Comparison of ENCODE assay signal across 21 cellular contexts in the genomic region with DNA sequence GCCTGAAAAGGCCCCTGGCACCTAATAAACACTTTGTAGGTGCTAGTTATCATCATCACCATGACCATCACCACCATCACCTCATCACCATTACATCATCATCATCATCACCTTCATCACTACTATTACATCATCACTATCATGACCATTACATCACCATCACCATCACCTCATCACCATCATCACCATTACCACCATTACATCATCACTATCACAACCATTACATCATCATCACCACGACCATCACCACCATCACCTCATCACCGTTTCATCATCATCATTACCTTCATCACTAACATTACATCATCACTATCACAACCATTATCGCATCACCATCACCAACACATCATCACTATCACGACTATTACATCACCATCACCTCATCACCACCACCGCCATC.
A peak's percentile ranks its signal among the peaks of the same experiment; 100 is the strongest.
DNase-seq lines count a peak whose midpoint lies in the region; ATAC-seq, FAIRE-seq and TF ChIP-seq lines count a peak whose summit lies in the region.
"Had no signal": no experiment of that assay in that cellular context is flagged by ENCODE, and none has a peak within 500 bp of the region (broad histone marks: within the 10 kb centered on the region; RNA-seq: fewer than 3 reads in every experiment).

No MANE protein-coding gene starts in this region.

- POLR2A ChIA-PET in HepG2 (lab: Yijun Ruan, JAX) (no interaction called here), HEK293T (lab: Yijun Ruan, JAX) (no interaction called here), K562 (lab: Yijun Ruan, JAX) (no interaction called here)

- BruUV-seq in HepG2 (replicated peaks; lab: Mats Ljungman, UMichigan) (no TSS peak), K562 (replicated peaks; lab: Mats Ljungman, UMichigan) (no TSS peak)

- TF ChIP-seq RAD21 in HepG2 (CRISPR knock-in tag; IDR thresholded peaks at IDR 0.05) = no peak
- no peak for TF ChIP-seq RAD21 in K562 (CRISPR knock-in tag; conservative IDR thresholded peaks at IDR 0.05 in 1 of 2, IDR thresholded peaks at IDR 0.05 in 1 of 2)

- H3K27me3 Mint-ChIP-seq in nephron progenitor cell (ENCODE audit: low read depth, poor library complexity) (peaks cover 17% of the 10 kb centered on the region), neural progenitor cell (ENCODE audit: insufficient read depth, low read depth) (peaks cover 3% of the 10 kb centered on the region)
- H3K27me3 Mint-ChIP-seq: B cell had no signal

- H3K27ac Mint-ChIP-seq in nephron progenitor cell (no peak overlapping the region), neural progenitor cell (no peak overlapping the region)
- H3K27ac Mint-ChIP-seq: B cell; CD4-positive, alpha-beta memory T cell; GM23338 had no signal

- no peak overlapping the region for H2AFZ ChIP-seq in HepG2 (ENCODE audit: low read length)
- no peak overlapping the region for H2AFZ ChIP-seq in K562 (ENCODE audit: low read depth, low read length)
- H2AFZ ChIP-seq in neural progenitor cell (replicated peaks) = no peak overlapping the region
- H2AFZ ChIP-seq: GM23338 had no signal

- no peaks in the 10 kb centered on the region for H3K36me3 Mint-ChIP-seq in nephron progenitor cell (ENCODE audit: low read depth)
- peaks cover under 1% of the 10 kb centered on the region for H3K36me3 Mint-ChIP-seq in neural progenitor cell

- CTCF ChIA-PET in HepG2 (lab: Yijun Ruan, JAX; ENCODE audit: low intra/inter-chr PET ratio, low total read pairs) (no interaction called here), HEK293T (lab: Yijun Ruan, JAX) (no interaction called here), K562 (lab: Yijun Ruan, JAX; ENCODE audit: low intra/inter-chr PET ratio) (no interaction called here)

- no peaks in the 10 kb centered on the region for H3F3A ChIP-seq in neural progenitor cell (ENCODE audit: low read depth)

- H3K4me3 Mint-ChIP-seq in nephron progenitor cell (no peak overlapping the region), neural progenitor cell (no peak overlapping the region)
- H3K4me3 Mint-ChIP-seq: B cell; CD4-positive, alpha-beta memory T cell; GM23338 had no signal

- H3K9ac ChIP-seq in HepG2 (ENCODE audit: insufficient read depth, low read depth, low read length) (no peak overlapping the region), K562 (ENCODE audit: insufficient read depth in 1 of 2, low read depth in 2 of 2, low read length in 2 of 2) (no peak overlapping the region), neural progenitor cell (no peak overlapping the region)

- H4K20me1 ChIP-seq in HepG2 (ENCODE audit: insufficient read depth, low read length) (no peaks in the 10 kb centered on the region), K562 (replicated peaks; ENCODE audit: control insufficient read depth, insufficient read depth, low read length) (no peaks in the 10 kb centered on the region), neural progenitor cell (ENCODE audit: low read depth) (no peaks in the 10 kb centered on the region)

- peaks cover 12% of the 10 kb centered on the region for H3K9me3 Mint-ChIP-seq in nephron progenitor cell
- peaks cover 4% of the 10 kb centered on the region for H3K9me3 Mint-ChIP-seq in neural progenitor cell

- in situ Hi-C loops in HepG2 (cut with HindIII; ENCODE audit: extremely low pct_ligation_motif_present, low pct_unique_long_range_greater_than_20kb) (no loop called here), K562 (cut with MboI) (no loop called here)

- H3K4me3 ChIP-seq in HepG2 (replicated peaks in 1 of 3; ENCODE audit: insufficient read depth in 1 of 3, low read depth in 2 of 3, low read length in 3 of 3) (no peak overlapping the region), right lobe of liver (no peak overlapping the region), K562 (no peak overlapping the region), neural progenitor cell (no peak overlapping the region)
- H3K4me3 ChIP-seq: GM23338, HAP-1 had no signal

- peaks cover 4% of the 10 kb centered on the region for H3K4me1 Mint-ChIP-seq in nephron progenitor cell
- peaks cover 4% of the 10 kb centered on the region for H3K4me1 Mint-ChIP-seq in neural progenitor cell
- H3K4me1 Mint-ChIP-seq: B cell; CD4-positive, alpha-beta memory T cell; GM23338 had no signal

- DNase-seq in HepG2 (ENCODE audit: low spot score) (no peak), right lobe of liver (no peak), HEK293T (ENCODE audit: extremely low spot score) (no peak), K562 (ENCODE audit: extremely low read depth in 1 of 4, low spot score in 3 of 4) (no peak), NCI-H1092 (lab: John Stamatoyannopoulos, UW) (no peak), nephron progenitor cell (no peak), ureter (ENCODE audit: low spot score) (no peak), neural progenitor cell (ENCODE audit: low spot score) (no peak)
- DNase-seq: C1 segment of cervical spinal cord; Calu3; CD4-positive, alpha-beta memory T cell; COR-L47; DMS53; DMS79 treated with DMSO at 0.1 percent for 48 hours; GF-D8 had no signal

- TF ChIP-seq POLR2A in HepG2 (IDR thresholded peaks at IDR 0.05; ENCODE audit: insufficient read depth in 1 of 2, low read depth in 2 of 2, low read length in 2 of 2) (no peak), right lobe of liver (IDR thresholded peaks at IDR 0.05) (no peak), K562 (conservative IDR thresholded peaks at IDR 0.05) (no peak)

- H3K36me3 ChIP-seq in HepG2 (replicated peaks in 1 of 2; ENCODE audit: control insufficient read depth in 1 of 2, insufficient read depth in 2 of 2, low read length in 2 of 2) (no peaks in the 10 kb centered on the region), right lobe of liver (no peaks in the 10 kb centered on the region), K562 (ENCODE audit: control insufficient read depth, insufficient read depth, low read length) (no peaks in the 10 kb centered on the region), neural progenitor cell (no peaks in the 10 kb centered on the region)
- H3K36me3 ChIP-seq: HAP-1 had no signal

- FAIRE-seq in HepG2 (lab: Jason Lieb, UNC) = no peak
- FAIRE-seq in K562 (lab: Jason Lieb, UNC) = no peak
- FAIRE-seq: A204.1, H54 had no signal

- H3K9me3 ChIP-seq in HepG2 (ENCODE audit: low read length) (no peaks in the 10 kb centered on the region), right lobe of liver (no peaks in the 10 kb centered on the region), K562 (replicated peaks; ENCODE audit: control insufficient read depth, insufficient read depth, low read depth, low read length) (no peaks in the 10 kb centered on the region), neural progenitor cell (ENCODE audit: low read depth) (no peaks in the 10 kb centered on the region)
- H3K9me3 ChIP-seq: HAP-1 had no signal

- no peak overlapping the region for H3K27ac ChIP-seq in HepG2 (ENCODE audit: extremely low read length, insufficient read depth, low read length)
- H3K27ac ChIP-seq in right lobe of liver = no peak overlapping the region
- H3K27ac ChIP-seq in K562 (ENCODE audit: extremely low read depth, low read depth, low read length) = no peak overlapping the region
- no peak overlapping the region for H3K27ac ChIP-seq in neural progenitor cell
- H3K27ac ChIP-seq: 22Rv1 had no signal

- H3K79me2 ChIP-seq in HepG2 (ENCODE audit: insufficient read depth, low read length) = no peaks in the 10 kb centered on the region
- no peaks in the 10 kb centered on the region for H3K79me2 ChIP-seq in K562 (ENCODE audit: control insufficient read depth, insufficient read depth, low read length)
- no peaks in the 10 kb centered on the region for H3K79me2 ChIP-seq in neural progenitor cell (ENCODE audit: low read depth)

- no peaks in the 10 kb centered on the region for H3K9me1 ChIP-seq in K562 (ENCODE audit: control insufficient read depth, insufficient read depth, low read length)

- TF ChIP-seq EP300 in HepG2 (IDR thresholded peaks at IDR 0.05; ENCODE audit: low read depth in 2 of 2, low read length in 2 of 2) (no peak), HepG2 (CRISPR knock-in tag; IDR thresholded peaks at IDR 0.05; ENCODE audit: borderline replicate concordance) (no peak), K562 (IDR thresholded peaks at IDR 0.05; ENCODE audit: low read length) (no peak)

- WGBS in HepG2 (ENCODE audit: low lambda C conversion rate) = 17% methylated on average over 5 of the region's 5 CpGs
- 59% methylated on average over 5 of the region's 5 CpGs for WGBS in right lobe of liver (ENCODE audit: insufficient coverage, low coverage, low lambda C conversion rate, missing lambda C conversion rate)
- 2% methylated on average over 5 of the region's 5 CpGs for WGBS in K562 (ENCODE audit: insufficient coverage, low coverage, missing lambda C conversion rate)

- no peak for TF ChIP-seq CTCF in HepG2 (CRISPR knock-in tag; IDR thresholded peaks at IDR 0.05)
- TF ChIP-seq CTCF in right lobe of liver (IDR thresholded peaks at IDR 0.05) = no peak
- no peak for TF ChIP-seq CTCF in K562 (IDR thresholded peaks at IDR 0.05 in 2 of 3, conservative IDR thresholded peaks at IDR 0.05 in 1 of 3; ENCODE audit: insufficient read depth in 2 of 3, low read depth in 1 of 3, low read length in 3 of 3)
- no peak for TF ChIP-seq CTCF in nephron progenitor cell (IDR thresholded peaks at IDR 0.05)
- TF ChIP-seq CTCF in neural progenitor cell (IDR thresholded peaks at IDR 0.05) = no peak

- H3K27me3 ChIP-seq in HepG2 (ENCODE audit: control insufficient read depth in 1 of 2, insufficient read depth in 2 of 2, low read length in 2 of 2) = peaks cover 0 to 8% of the 10 kb centered on the region in 2 experiments; a peak in 1 of 5 replicates
- H3K27me3 ChIP-seq in right lobe of liver = no peaks in the 10 kb centered on the region
- peaks cover 0 to 3% of the 10 kb centered on the region in 2 experiments; a peak in 4 of 5 replicates for H3K27me3 ChIP-seq in K562 (ENCODE audit: control insufficient read depth in 2 of 2, insufficient read depth in 2 of 2, low read length in 2 of 2)
- no peaks in the 10 kb centered on the region for H3K27me3 ChIP-seq in neural progenitor cell

- intact Hi-C loops in HepG2 (cut with micrococcal nuclease; ENCODE audit: unreplicated experiment) (no loop called here), right lobe of liver (cut with DNase I) (no loop called here), K562 (cut with micrococcal nuclease) (no loop called here)

- H3K4me2 ChIP-seq in HepG2 (ENCODE audit: low read depth, low read length) (no peak overlapping the region), K562 (ENCODE audit: insufficient read depth, low read length) (no peak overlapping the region), neural progenitor cell (no peak overlapping the region)
- H3K4me2 ChIP-seq: GM23338 had no signal

- H3K4me1 ChIP-seq in HepG2 (ENCODE audit: insufficient read depth, low read length) (no peaks in the 10 kb centered on the region), right lobe of liver (no peaks in the 10 kb centered on the region), K562 (replicated peaks in 1 of 2; ENCODE audit: control insufficient read depth in 2 of 2, insufficient read depth in 2 of 2, low read length in 2 of 2) (no peaks in the 10 kb centered on the region), neural progenitor cell (no peaks in the 10 kb centered on the region)
- H3K4me1 ChIP-seq: HAP-1 had no signal

- ATAC-seq in HepG2 = no peak
- no peak for ATAC-seq in right lobe of liver
- ATAC-seq in K562 = no peak
- ATAC-seq: GM23338 had no signal

TF ChIP-seq in HEK293T, 16 proteins besides CTCF, POLR2A, EP300 and RAD21 (continues in another document):
- 0 out of 2 replicates have a peak, but pooled peaks have one; percentile 56 for TF ChIP-seq TARDBP (IDR thresholded peaks at IDR 0.05)

TF ChIP-seq in K562, 482 proteins besides CTCF, POLR2A, EP300 and RAD21 (continues in another document):
- no peak for TF ChIP-seq ZNF253 (CRISPR knock-in tag; conservative IDR thresholded peaks at IDR 0.05)

Comparison
In these comparisons a context has a peak if more than half of its experiments do, and no peak if none do; other contexts are left out.
1. Of the 241 proteins assayed by ChIP-seq in both HepG2 and K562: peak only in HepG2: none; only in K562: CEBPG, CREM, IRF9 and JUNB; in both: CEBPB; in neither: 232; mixed calls (peak in some experiments, not most) for 4.